Comparison of ENCODE assay signal across 15 cellular contexts in genomic region chr6:26598267-26598666, GRCh38. TPM values are rescaled to one million over a fixed set of nuclear protein-coding genes. Genes with fewer than 3 reads are reported as not detected.
DNase-seq lines count a peak whose midpoint lies in the region; TF ChIP-seq lines count a peak whose summit lies in the region.
"Had no signal": no experiment of that assay in that cellular context is flagged by ENCODE, and none has a peak within 500 bp of the region (broad histone marks: within the 10 kb centered on the region; RNA-seq: fewer than 3 reads in every experiment).

No MANE protein-coding gene starts in this region.

- H3K4me3 ChIP-seq in NB4 (ENCODE audit: low read depth, low read length) (peak overlapping the region; percentile 97), fibroblast of the aortic adventitia (ENCODE audit: low read depth, low read length) (peak overlapping the region; percentile 100), skeletal muscle cell (ENCODE audit: low read depth, low read length) (peak overlapping the region; percentile 99)

- no peak for TF ChIP-seq POLR2A in NB4 (IDR thresholded peaks at IDR 0.05; ENCODE audit: extremely low read depth, insufficient read length)

- intact Hi-C loops in activated CD4-positive, alpha-beta memory T cell treated with anti-CD3 and anti-CD28 coated beads for 36 hours (cut with micrococcal nuclease): loop anchor here (5.0 to 10.0 kb wide), 3 partner anchors 61 to 1297 kb away; partner anchors contain the start of gene HMGN4

- POLR2A ChIA-PET in activated CD4-positive, alpha-beta memory T cell treated with anti-CD3 and anti-CD28 coated beads, Interleukin-2, amount 10 ng/mL, durations not matched to agents 7 days and 5 days (lab: Charles Lee): interaction anchor here (1.0 kb wide), 1 partner anchor 327 kb away, joined by 3 read pairs; a partner anchor contains a TSS
- POLR2A ChIA-PET in activated CD4-positive, alpha-beta memory T cell treated with anti-CD3 and anti-CD28 coated beads for 36 hours (lab: Charles Lee): no interaction called here

- peaks cover 36% of the 10 kb centered on the region for H3K4me1 Mint-ChIP-seq in activated CD4-positive, alpha-beta memory T cell treated with anti-CD3 and anti-CD28 coated beads, Interleukin-2, amount 10 ng/mL, durations not matched to agents 7 days and 5 days
- peaks cover 45% of the 10 kb centered on the region for H3K4me1 Mint-ChIP-seq in activated CD4-positive, alpha-beta memory T cell treated with anti-CD3 and anti-CD28 coated beads for 36 hours (ENCODE audit: low read depth)

- H3K27ac Mint-ChIP-seq in activated CD4-positive, alpha-beta memory T cell treated with anti-CD3 and anti-CD28 coated beads, Interleukin-2, amount 10 ng/mL, durations not matched to agents 7 days and 5 days: peak overlapping the region; percentile 67
- H3K27ac Mint-ChIP-seq in activated CD4-positive, alpha-beta memory T cell treated with anti-CD3 and anti-CD28 coated beads for 36 hours: no peak overlapping the region
- H3K27ac Mint-ChIP-seq: activated naive CD8-positive, alpha-beta T cell had no signal

- peaks cover 25% of the 10 kb centered on the region for H3K36me3 Mint-ChIP-seq in activated CD4-positive, alpha-beta memory T cell treated with anti-CD3 and anti-CD28 coated beads, Interleukin-2, amount 10 ng/mL, durations not matched to agents 7 days and 5 days (ENCODE audit: low read depth)
- H3K36me3 Mint-ChIP-seq in activated CD4-positive, alpha-beta memory T cell treated with anti-CD3 and anti-CD28 coated beads for 36 hours: peaks cover 16% of the 10 kb centered on the region

- H3K27me3 Mint-ChIP-seq in activated CD4-positive, alpha-beta memory T cell treated with anti-CD3 and anti-CD28 coated beads, Interleukin-2, amount 10 ng/mL, durations not matched to agents 7 days and 5 days: peaks cover 17% of the 10 kb centered on the region
- peaks cover 13% of the 10 kb centered on the region for H3K27me3 Mint-ChIP-seq in activated CD4-positive, alpha-beta memory T cell treated with anti-CD3 and anti-CD28 coated beads for 36 hours

- no peak overlapping the region for H3K4me3 Mint-ChIP-seq in activated CD4-positive, alpha-beta memory T cell treated with anti-CD3 and anti-CD28 coated beads, Interleukin-2, amount 10 ng/mL, durations not matched to agents 7 days and 5 days
- H3K4me3 Mint-ChIP-seq in activated CD4-positive, alpha-beta memory T cell treated with anti-CD3 and anti-CD28 coated beads for 36 hours: no peak overlapping the region
- H3K4me3 Mint-ChIP-seq: activated naive CD8-positive, alpha-beta T cell had no signal

- DNase-seq in activated CD4-positive, alpha-beta memory T cell treated with anti-CD3 and anti-CD28 coated beads, Interleukin-2, amount 10 ng/mL, durations not matched to agents 7 days and 5 days: no peak
- no peak for DNase-seq in activated CD4-positive, alpha-beta memory T cell treated with anti-CD3 and anti-CD28 coated beads for 36 hours
- DNase-seq in NB4 (ENCODE audit: low read depth) (no peak), fibroblast of the aortic adventitia (ENCODE audit: low read depth) (no peak), skeletal muscle cell (ENCODE audit: low read depth) (no peak), T1000 (lab: John Stamatoyannopoulos, UW) (no peak), hippocampal formation (lab: John Stamatoyannopoulos, UW) (no peak), NAMALWA (ENCODE audit: low spot score) (no peak)
- DNase-seq: activated CD4-positive, alpha-beta T cell treated with anti-CD3 and anti-CD28 coated beads, Interleukin-2, amount 50 U/mL, for 1 hour; cortex of kidney; foreskin melanocyte; NCI-H524; nucleus accumbens; SJCRH30 had no signal

- CTCF ChIA-PET in activated CD4-positive, alpha-beta memory T cell treated with anti-CD3 and anti-CD28 coated beads, Interleukin-2, amount 10 ng/mL, durations not matched to agents 7 days and 5 days (lab: Charles Lee): no interaction called here
- CTCF ChIA-PET in activated CD4-positive, alpha-beta memory T cell treated with anti-CD3 and anti-CD28 coated beads for 36 hours (lab: Charles Lee): no interaction called here

- no peaks in the 10 kb centered on the region for H3K9me3 Mint-ChIP-seq in activated CD4-positive, alpha-beta memory T cell treated with anti-CD3 and anti-CD28 coated beads, Interleukin-2, amount 10 ng/mL, durations not matched to agents 7 days and 5 days
- no peaks in the 10 kb centered on the region for H3K9me3 Mint-ChIP-seq in activated CD4-positive, alpha-beta memory T cell treated with anti-CD3 and anti-CD28 coated beads for 36 hours

- TF ChIP-seq CTCF in NB4 (IDR thresholded peaks at IDR 0.05; ENCODE audit: low read depth, low read length) (no peak), fibroblast of the aortic adventitia (IDR thresholded peaks at IDR 0.05; ENCODE audit: insufficient read depth, low read length) (no peak)

RNA-seq across cellular contexts. Expression of gene ABT1, which starts 1.5 kb away (rescaled TPM):
- total RNA-seq in activated CD4-positive, alpha-beta memory T cell treated with anti-CD3 and anti-CD28 coated beads, Interleukin-2, amount 10 ng/mL, durations not matched to agents 7 days and 5 days: 10 to 100 TPM; 26.3 to 26.8 TPM
- 10 to 100 TPM; 22.6 to 22.7 TPM for total RNA-seq in activated CD4-positive, alpha-beta memory T cell treated with anti-CD3 and anti-CD28 coated beads for 36 hours
- total RNA-seq in fibroblast of the aortic adventitia (ENCODE audit: low replicate concordance): 4.1 and 10.0 TPM in 2 replicates
